Comparison of ENCODE assay signal across 8 cellular contexts in genomic region chr2:42238644-42239288, GRCh38.
DNase-seq lines count a peak whose midpoint lies in the region; TF ChIP-seq lines count a peak whose summit lies in the region.

No MANE protein-coding gene starts in this region.

- H2AFZ ChIP-seq in Loucy (ENCODE audit: low read length) = no peak overlapping the region

- H3K4me1 ChIP-seq in DOHH2 (ENCODE audit: control insufficient read depth, low read length) = no peaks in the 10 kb centered on the region
- no peaks in the 10 kb centered on the region for H3K4me1 ChIP-seq in Loucy (ENCODE audit: insufficient read depth, low read length, poor library complexity, severe bottlenecking)
- H3K4me1 ChIP-seq in ovary (ENCODE audit: insufficient read depth) = peaks cover 3% of the 10 kb centered on the region

- no peaks in the 10 kb centered on the region for H3K9me2 ChIP-seq in DOHH2 (replicated peaks; ENCODE audit: control insufficient read depth, low read length)
- no peaks in the 10 kb centered on the region for H3K9me2 ChIP-seq in Loucy (replicated peaks; ENCODE audit: low read depth, low read length)

- no peaks in the 10 kb centered on the region for H3F3A ChIP-seq in DOHH2 (ENCODE audit: control insufficient read depth, insufficient read depth)
- 0 out of 2 replicates have a peak, but pooled peaks cover 2% of the 10 kb centered on the region for H3F3A ChIP-seq in Loucy (ENCODE audit: low read depth)

- peaks cover 7% of the 10 kb centered on the region for H3K36me3 Mint-ChIP-seq in activated CD4-positive, alpha-beta T cell treated with anti-CD3 and anti-CD28 coated beads, Interleukin-2, amount 10 ng/mL, durations not matched to agents 7 days and 5 days (ENCODE audit: low read depth)
- H3K36me3 Mint-ChIP-seq in mesothelial cell of epicardium = no peaks in the 10 kb centered on the region

- H3K9me3 ChIP-seq in DOHH2 (ENCODE audit: control insufficient read depth, insufficient read depth, low read length) = no peaks in the 10 kb centered on the region
- H3K9me3 ChIP-seq in Loucy (ENCODE audit: insufficient read depth, low read depth, low read length) = no peaks in the 10 kb centered on the region
- no peaks in the 10 kb centered on the region for H3K9me3 ChIP-seq in ovary

- no peak overlapping the region for H3K4me3 ChIP-seq in DOHH2 (ENCODE audit: low read length)
- H3K4me3 ChIP-seq in Loucy (ENCODE audit: low read length, poor library complexity, severe bottlenecking) = no peak overlapping the region
- H3K4me3 ChIP-seq in epithelial cell of proximal tubule (ENCODE audit: low read depth, low read length) = no peak overlapping the region
- H3K4me3 ChIP-seq in ovary = no peak overlapping the region

- peaks cover 38% of the 10 kb centered on the region for H3K4me1 Mint-ChIP-seq in activated CD4-positive, alpha-beta T cell treated with anti-CD3 and anti-CD28 coated beads, Interleukin-2, amount 10 ng/mL, durations not matched to agents 7 days and 5 days
- H3K4me1 Mint-ChIP-seq in mesothelial cell of epicardium = peaks cover 22% of the 10 kb centered on the region

- H3K27ac Mint-ChIP-seq in activated CD4-positive, alpha-beta T cell treated with anti-CD3 and anti-CD28 coated beads, Interleukin-2, amount 10 ng/mL, durations not matched to agents 7 days and 5 days = no peak overlapping the region
- no peak overlapping the region for H3K27ac Mint-ChIP-seq in mesothelial cell of epicardium

- no peak for TF ChIP-seq POLR2A in ovary (IDR thresholded peaks at IDR 0.05)

- no peaks in the 10 kb centered on the region for H3K36me3 ChIP-seq in DOHH2 (ENCODE audit: control insufficient read depth, low read length)
- H3K36me3 ChIP-seq in Loucy (ENCODE audit: insufficient read depth, low read length) = no peaks in the 10 kb centered on the region
- no peaks in the 10 kb centered on the region for H3K36me3 ChIP-seq in ovary

- H3K27ac ChIP-seq in DOHH2 (ENCODE audit: low read depth, low read length) = no peak overlapping the region
- no peak overlapping the region for H3K27ac ChIP-seq in ovary

- H3K4me2 ChIP-seq in DOHH2 (ENCODE audit: low read length) (no peak overlapping the region), Loucy (ENCODE audit: low read depth, low read length, poor library complexity, severe bottlenecking) (no peak overlapping the region)

- WGBS in ovary, 3 donors = 87 to 93% (median 91%) methylated on average over 7 of the region's 7 CpGs

- no peak overlapping the region for H3K4me3 Mint-ChIP-seq in activated CD4-positive, alpha-beta T cell treated with anti-CD3 and anti-CD28 coated beads, Interleukin-2, amount 10 ng/mL, durations not matched to agents 7 days and 5 days
- no peak overlapping the region for H3K4me3 Mint-ChIP-seq in mesothelial cell of epicardium

- no peak overlapping the region for H3K9ac ChIP-seq in Loucy (ENCODE audit: low read depth, low read length, poor library complexity, severe bottlenecking)

- TF ChIP-seq EP300 in ovary (IDR thresholded peaks at IDR 0.05) = no peak

- no peaks in the 10 kb centered on the region for H3K27me3 Mint-ChIP-seq in activated CD4-positive, alpha-beta T cell treated with anti-CD3 and anti-CD28 coated beads, Interleukin-2, amount 10 ng/mL, durations not matched to agents 7 days and 5 days
- H3K27me3 Mint-ChIP-seq in mesothelial cell of epicardium (ENCODE audit: low read depth) = no peaks in the 10 kb centered on the region

- H3K27me3 ChIP-seq in DOHH2 (ENCODE audit: control insufficient read depth, low read length) = no peaks in the 10 kb centered on the region
- H3K27me3 ChIP-seq in Loucy (ENCODE audit: insufficient read depth, low read length, poor library complexity, severe bottlenecking) = no peaks in the 10 kb centered on the region
- H3K27me3 ChIP-seq in ovary = no peaks in the 10 kb centered on the region

- DNase-seq in GM20000 (ENCODE audit: low spot score) (no peak), epithelial cell of proximal tubule (ENCODE audit: low read depth) (no peak), ovary (peak in 2 of 5 donors; percentile 17 to 45), cerebellum (ENCODE audit: low spot score) (no peak), mesothelial cell of epicardium (ENCODE audit: low spot score in 2 of 2, unreplicated experiment in 2 of 2) (no peak)
- DNase-seq in activated CD4-positive, alpha-beta T cell treated with anti-CD3 and anti-CD28 coated beads, Interleukin-2, amount 10 ng/mL, durations not matched to agents 7 days and 5 days = peak; percentile 30

- H3K9me3 Mint-ChIP-seq in activated CD4-positive, alpha-beta T cell treated with anti-CD3 and anti-CD28 coated beads, Interleukin-2, amount 10 ng/mL, durations not matched to agents 7 days and 5 days = no peaks in the 10 kb centered on the region
- no peaks in the 10 kb centered on the region for H3K9me3 Mint-ChIP-seq in mesothelial cell of epicardium

- H4K20me1 ChIP-seq in DOHH2 (ENCODE audit: control insufficient read depth, insufficient read depth, low read depth, low read length) (no peaks in the 10 kb centered on the region), Loucy (ENCODE audit: insufficient read depth, low read length, poor library complexity, severe bottlenecking) (no peaks in the 10 kb centered on the region)

- intact Hi-C loops in ovary (cut with DNase I) = loop anchor here in 1 of 4 donors (1.0 kb wide), 1 partner anchor 139 kb away; no protein-coding TSS in a partner anchor

- H3K79me2 ChIP-seq in DOHH2 (ENCODE audit: control insufficient read depth, low read length) (no peaks in the 10 kb centered on the region), Loucy (ENCODE audit: insufficient read depth, low read length) (peaks cover 44% of the 10 kb centered on the region)

- TF ChIP-seq CTCF in DOHH2 (IDR thresholded peaks at IDR 0.05; ENCODE audit: low read depth, low read length, poor library complexity, severe bottlenecking) (peak; percentile 42), GM20000 (IDR thresholded peaks at IDR 0.05; ENCODE audit: extremely low read depth, missing control alignments) (peak; percentile 34), Loucy (conservative IDR thresholded peaks at IDR 0.05; ENCODE audit: low read length) (peak; percentile 59), epithelial cell of proximal tubule (conservative IDR thresholded peaks at IDR 0.05; ENCODE audit: low read depth, low read length) (peak; percentile 57), ovary (IDR thresholded peaks at IDR 0.05) (peak in 2 of 3 donors; percentile 19 to 50), mesothelial cell of epicardium (IDR thresholded peaks at IDR 0.05; ENCODE audit: unreplicated experiment) (no peak)

- CTCF ChIA-PET in activated CD4-positive, alpha-beta T cell treated with anti-CD3 and anti-CD28 coated beads, Interleukin-2, amount 10 ng/mL, durations not matched to agents 7 days and 5 days (lab: Charles Lee) = interaction anchor here (0.6 kb wide), 1 partner anchor 50 kb away, joined by 5 read pairs; no protein-coding TSS in a partner anchor

- POLR2A ChIA-PET in activated CD4-positive, alpha-beta T cell treated with anti-CD3 and anti-CD28 coated beads, Interleukin-2, amount 10 ng/mL, durations not matched to agents 7 days and 5 days (lab: Charles Lee) = no interaction called here
